In the genomic region with DNA sequence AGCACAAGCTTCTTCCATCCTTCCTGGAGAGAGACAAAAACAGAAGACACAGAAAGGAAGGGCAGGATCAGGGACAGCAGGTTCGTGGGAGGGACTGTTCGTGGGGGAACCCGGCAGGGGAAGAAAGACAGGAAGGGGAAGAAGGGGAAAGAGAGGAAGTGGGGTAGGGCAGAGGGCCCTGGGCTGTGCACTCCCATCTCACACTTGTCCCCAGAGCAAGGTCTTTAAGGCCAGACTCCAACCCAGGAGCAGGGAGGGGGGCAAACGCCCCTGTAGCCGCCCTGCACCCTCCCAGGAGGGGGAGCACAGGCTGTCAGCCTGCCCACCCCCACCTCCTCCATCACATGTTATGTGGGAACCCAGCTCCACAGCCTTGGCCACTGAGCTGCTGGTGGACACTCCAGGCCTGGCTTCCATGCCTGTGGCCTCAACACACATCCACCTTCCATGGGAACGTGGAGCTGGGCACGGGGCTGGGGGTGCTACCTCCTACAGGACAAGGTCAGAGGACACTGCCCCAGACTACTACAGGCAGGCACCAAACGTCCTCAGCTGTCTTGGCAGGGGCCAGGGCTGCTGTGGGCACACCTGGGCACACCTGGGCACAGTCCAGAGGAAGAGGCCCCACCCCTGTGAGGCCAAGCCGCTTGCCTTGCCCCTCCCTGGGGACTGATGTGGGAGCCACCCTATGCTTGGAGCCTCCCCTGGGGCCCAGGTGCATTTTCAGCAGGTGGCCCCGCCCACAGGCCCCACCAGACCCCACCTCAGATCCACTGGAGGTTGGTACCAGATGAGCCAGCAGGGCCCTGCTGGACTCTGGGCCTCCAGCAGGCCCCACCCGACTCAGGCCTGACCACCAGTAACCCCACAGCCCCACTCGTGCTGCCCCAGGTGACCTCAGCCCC, we compare ENCODE assay signal across 10 cellular contexts. TPM values are rescaled to one million over a fixed set of nuclear protein-coding genes. Genes with fewer than 3 reads are reported as not detected.
A peak's percentile ranks its signal among the peaks of the same experiment; 100 is the strongest.
DNase-seq lines count a peak whose midpoint lies in the region; ATAC-seq, FAIRE-seq and TF ChIP-seq lines count a peak whose summit lies in the region.
"Had no signal": no experiment of that assay in that cellular context is flagged by ENCODE, and none has a peak within 500 bp of the region (broad histone marks: within the 10 kb centered on the region; RNA-seq: fewer than 3 reads in every experiment).

No MANE protein-coding gene starts in this region.

- no peak overlapping the region for H2BK5ac ChIP-seq in H1 (ENCODE audit: low read depth, low read length)

- intact Hi-C loops in ovary (cut with DNase I) (no loop called here), A673 (cut with micrococcal nuclease; ENCODE audit: unreplicated experiment) (no loop called here)

- no peak for TF ChIP-seq RAD21 in H1 (IDR thresholded peaks at IDR 0.05 in 1 of 2, conservative IDR thresholded peaks at IDR 0.05 in 1 of 2; ENCODE audit: low read depth in 2 of 2, low read length in 2 of 2)

- no peak for FAIRE-seq in H1 (lab: Jason Lieb, UNC)
- FAIRE-seq: islet of Langerhans had no signal

- no peak overlapping the region for H4K5ac ChIP-seq in H1 (ENCODE audit: insufficient read length, low read depth, low read length)

- H3K4me3 ChIP-seq in RWPE2 (ENCODE audit: severe bottlenecking): no peak overlapping the region
- no peak overlapping the region for H3K4me3 ChIP-seq in H1 (ENCODE audit: extremely low read depth in 1 of 4, insufficient read depth in 2 of 4, low read depth in 3 of 4, low read length in 4 of 4)
- no peak overlapping the region for H3K4me3 ChIP-seq in ovary
- no peak overlapping the region for H3K4me3 ChIP-seq in A673 (ENCODE audit: low read depth, low read length, poor library complexity, severe bottlenecking)

- H3K23ac ChIP-seq in H1 (ENCODE audit: insufficient read length): no peak overlapping the region

- H3K9me3 ChIP-seq in RWPE2 (ENCODE audit: severe bottlenecking) (no peaks in the 10 kb centered on the region), H1 (ENCODE audit: insufficient read depth in 2 of 2, low read depth in 1 of 2, low read length in 1 of 2) (no peaks in the 10 kb centered on the region; a peak in 1 of 4 replicates), ovary (no peaks in the 10 kb centered on the region), A673 (ENCODE audit: low read depth, low read length, poor library complexity, severe bottlenecking) (no peaks in the 10 kb centered on the region)

- peaks cover 9 to 28% of the 10 kb centered on the region in 2 experiments for H4K20me1 ChIP-seq in H1 (replicated peaks in 1 of 2; ENCODE audit: control insufficient read depth in 1 of 2, insufficient read depth in 2 of 2, low read length in 2 of 2)

- TF ChIP-seq POLR2A in H1 (IDR thresholded peaks at IDR 0.05; ENCODE audit: control extremely low read depth in 1 of 2, low read depth in 2 of 2, low read length in 2 of 2): no peak
- TF ChIP-seq POLR2A in ovary (IDR thresholded peaks at IDR 0.05): no peak

- POLR2A ChIA-PET in H1 (lab: Charles Lee; ENCODE audit: partially characterized antibody): interaction anchor here (0.6 to 1.7 kb wide), 5 partner anchors 10 to 27 kb away, joined by 3 to 4 read pairs (median 4); no protein-coding TSS in a partner anchor
- POLR2A ChIA-PET in A673 (lab: Charles Lee; ENCODE audit: low non-redundant PET): no interaction called here

- no peak overlapping the region for H3K27ac ChIP-seq in RWPE2 (ENCODE audit: poor library complexity, severe bottlenecking)
- no peak overlapping the region for H3K27ac ChIP-seq in H1 (ENCODE audit: low read depth, low read length)
- H3K27ac ChIP-seq in ovary: no peak overlapping the region
- no peak overlapping the region for H3K27ac ChIP-seq in A673 (ENCODE audit: low read depth, low read length, poor library complexity, severe bottlenecking)

- H2AK5ac ChIP-seq in H1 (ENCODE audit: low read depth, low read length): no peak overlapping the region

- TF ChIP-seq EP300 in H1 (IDR thresholded peaks at IDR 0.05; ENCODE audit: borderline replicate concordance in 1 of 2, low read depth in 2 of 2, low read length in 2 of 2) (no peak), ovary (IDR thresholded peaks at IDR 0.05) (no peak)

- H3K9ac ChIP-seq in H1 (replicated peaks in 1 of 4; ENCODE audit: extremely low read depth in 1 of 4, low read depth in 3 of 4, low read length in 3 of 4): no peak overlapping the region

- H3K79me2 ChIP-seq in H1 (ENCODE audit: control insufficient read depth in 1 of 2, insufficient read depth in 2 of 2, low read length in 2 of 2): 0 out of 4 replicates have a peak, but pooled peaks cover 0 to 2% of the 10 kb centered on the region in 2 experiments

- peaks cover 2% of the 10 kb centered on the region for H3K36me3 Mint-ChIP-seq in IgD-negative memory B cell

- ATAC-seq in RWPE2 (ENCODE audit: low read depth) (no peak), HG03432 (IDR thresholded peaks at IDR 0.05; ENCODE audit: unreplicated experiment) (no peak)
- ATAC-seq: Panc1 had no signal

- no peak overlapping the region for H2BK15ac ChIP-seq in H1 (ENCODE audit: low read length)

- H3K4me1 ChIP-seq in RWPE2 (ENCODE audit: insufficient read depth, poor library complexity, severe bottlenecking): no peaks in the 10 kb centered on the region
- H3K4me1 ChIP-seq in H1 (replicated peaks in 1 of 4; ENCODE audit: control insufficient read depth in 3 of 4, insufficient read depth in 4 of 4, low read length in 3 of 4): peaks cover 0 to 2% (median 0%) of the 10 kb centered on the region in 4 experiments; a peak in 3 of 7 replicates
- peaks cover 7% of the 10 kb centered on the region for H3K4me1 ChIP-seq in ovary (ENCODE audit: insufficient read depth)
- H3K4me1 ChIP-seq in A673 (ENCODE audit: insufficient read depth, low read length, poor library complexity, severe bottlenecking): peaks cover 2% of the 10 kb centered on the region

- peaks cover 3% of the 10 kb centered on the region for H3K79me1 ChIP-seq in H1 (ENCODE audit: low read depth, low read length)

- H2BK20ac ChIP-seq in H1 (ENCODE audit: low read length): no peak overlapping the region

- no peak overlapping the region for H2BK12ac ChIP-seq in H1 (ENCODE audit: low read depth, low read length)

- CTCF ChIA-PET in H1 (lab: Charles Lee; ENCODE audit: partially characterized antibody) (interaction anchor here (1.0 to 2.1 kb wide), 4 partner anchors 18 to 435 kb away, joined by 3 to 6 read pairs (median 5); no protein-coding TSS in a partner anchor), A673 (lab: Charles Lee) (no interaction called here)

- H2AFZ ChIP-seq in H1 (ENCODE audit: low read length): no peak overlapping the region

- no peak overlapping the region for H4K91ac ChIP-seq in H1 (replicated peaks; ENCODE audit: insufficient read length, low read length)

- peaks cover 10% of the 10 kb centered on the region for H3K23me2 ChIP-seq in H1 (ENCODE audit: low read depth, low read length)

- H3K56ac ChIP-seq in H1 (replicated peaks; ENCODE audit: insufficient read length, low read depth, low read length): no peak overlapping the region

- H3K4me3 Mint-ChIP-seq in IgD-negative memory B cell: peak overlapping the region in 2 of 4 donors; percentile 86 to 87

- DNase-seq in RWPE2 (ENCODE audit: low spot score) (peak; percentile 38), H1 (ENCODE audit: low read depth in 1 of 2, low spot score in 2 of 2) (peak in 1 of 2 experiments; percentile 38), ovary (peak in 4 of 5 donors; percentile 16 to 25 (median 20)), NCI-H748 treated with DMSO at 0.1 percent for 48 hours (lab: John Stamatoyannopoulos, UW) (no peak), A673 (ENCODE audit: low spot score) (no peak)
- DNase-seq in stimulated activated CD4-positive, alpha-beta T cell treated with anti-CD3 and anti-CD28 coated beads, Interleukin-1b, Interleukin-23, amount 100 ng/mL, for 48 hours: no peak

- H3K36me3 ChIP-seq in RWPE2 (ENCODE audit: low read depth) (peaks cover 15% of the 10 kb centered on the region), H1 (ENCODE audit: control insufficient read depth in 2 of 4, insufficient read depth in 4 of 4, low read length in 3 of 4) (peaks cover 7 to 28% (median 13%) of the 10 kb centered on the region in 4 experiments; a peak in 6 of 8 replicates), ovary (no peaks in the 10 kb centered on the region), A673 (ENCODE audit: insufficient read depth, low read length, poor library complexity, severe bottlenecking) (peaks cover 42% of the 10 kb centered on the region)

- BruUV-seq in A673 (replicated peaks; lab: Mats Ljungman, UMichigan): no TSS peak

- peaks cover 4 to 10% (median 8%) of the 10 kb centered on the region in 3 donors for H3K4me1 Mint-ChIP-seq in IgD-negative memory B cell

- WGBS in H1 (ENCODE audit: extremely low coverage in 1 of 2, insufficient coverage in 1 of 2, insufficient read length in 1 of 2, insufficient replicate concordance in 2 of 2, low coverage in 1 of 2, low lambda C conversion rate in 2 of 2, missing lambda C conversion rate in 1 of 2), 2 experiments: 86% methylated on average over 9 of the region's 12 CpGs; no CpG with 5 or more reads in 1 of the 2 experiments
- WGBS in ovary, 3 donors: 66 to 70% (median 67%) methylated on average over 10 to 12 of the region's 12 CpGs

- no peaks in the 10 kb centered on the region for H3K9me3 Mint-ChIP-seq in IgD-negative memory B cell

- H3K18ac ChIP-seq in H1 (ENCODE audit: extremely low read depth, low read length): no peak overlapping the region

- H3K14ac ChIP-seq in H1 (ENCODE audit: insufficient read length): no peak overlapping the region

- H3K4ac ChIP-seq in H1 (replicated peaks; ENCODE audit: insufficient read length, low read depth, low read length): no peak overlapping the region

- no peak overlapping the region for H2BK120ac ChIP-seq in H1 (replicated peaks; ENCODE audit: low read depth, low read length)

- H4K8ac ChIP-seq in H1 (ENCODE audit: extremely low read depth, insufficient read depth, low read length): peak overlapping the region; percentile 79; the same call in 1 of the 2 replicates

- peak overlapping the region in 2 of 3 donors; percentile 53 to 84 for H3K27ac Mint-ChIP-seq in IgD-negative memory B cell

- H3K27me3 Mint-ChIP-seq in IgD-negative memory B cell: no peaks in the 10 kb centered on the region

- no peaks in the 10 kb centered on the region for H3K27me3 ChIP-seq in RWPE2 (ENCODE audit: insufficient read depth, poor library complexity, severe bottlenecking)
- no peaks in the 10 kb centered on the region; a peak in 1 of 7 replicates for H3K27me3 ChIP-seq in H1 (replicated peaks in 1 of 4; ENCODE audit: control insufficient read depth in 3 of 4, extremely low read depth in 1 of 4, insufficient read depth in 3 of 4, low read length in 3 of 4)
- H3K27me3 ChIP-seq in ovary: no peaks in the 10 kb centered on the region
- no peaks in the 10 kb centered on the region for H3K27me3 ChIP-seq in A673 (replicated peaks; ENCODE audit: insufficient read depth, low read depth, low read length, poor library complexity)

- TF ChIP-seq CTCF in RWPE2 (IDR thresholded peaks at IDR 0.05; ENCODE audit: poor library complexity, severe bottlenecking) (no peak), H1 (IDR thresholded peaks at IDR 0.05; ENCODE audit: control extremely low read depth in 1 of 3, insufficient read depth in 1 of 3, low read depth in 1 of 3, low read length in 3 of 3) (no peak), ovary (IDR thresholded peaks at IDR 0.05) (no peak), A673 (conservative IDR thresholded peaks at IDR 0.05; ENCODE audit: low read depth, low read length) (no peak)

- no peak overlapping the region for H3K4me2 ChIP-seq in H1 (ENCODE audit: insufficient read depth in 1 of 2, low read depth in 2 of 2, low read length in 2 of 2)

RNA-seq across cellular contexts. Expression of gene SLC19A1, which starts 9.2 kb away (rescaled TPM):
- 15.2 TPM for polyA plus RNA-seq in IgD-negative memory B cell
- 31.6 and 33.5 TPM in 2 replicates for total RNA-seq in H1 (2021; fragmentation: NEBNext Ultra II Directional; extraction: Animal tissue kit (Norgen Biotek cat#: 25700))
- polyA plus RNA-seq in H1 (2011; rRNA removed): 43.8 and 48.3 TPM in 2 replicates
- 22.7 TPM for polyA plus RNA-seq in H1 (2011; cell fraction: cytosol; rRNA removed)
- polyA plus RNA-seq in H1 (2011; cell fraction: nucleus; rRNA removed): 47.4 TPM
- 47.5 to 77.8 TPM (median 65.6 TPM) in 4 replicates for polyA plus RNA-seq in H1 (2012, experiment 1 of 2)
- 70.7 TPM for polyA plus RNA-seq in H1 (2012, experiment 2 of 2)
- 40.9 TPM for polyA plus RNA-seq in H1 (2013, experiment 1 of 2)
- polyA plus RNA-seq in H1 (2013, experiment 2 of 2): 42.0 TPM
- 12.0 and 29.3 TPM in 2 replicates for polyA minus RNA-seq in H1 (2011; rRNA and poly(A)+ RNA removed)
- 17.7 TPM for polyA minus RNA-seq in H1 (2011; cell fraction: cytosol; rRNA and poly(A)+ RNA removed)
- polyA minus RNA-seq in H1 (2011; cell fraction: nucleus; rRNA and poly(A)+ RNA removed): 18.7 TPM
- total RNA-seq in ovary: 10 to 100 TPM in 4 of 7 donors, 1 to 10 TPM in 3; 2.4 to 18.2 (median 10.1) TPM
- polyA plus RNA-seq in ovary: 1 to 10 TPM in 1 of 2 donors, under 1 TPM in 1; 0.88 to 6.9 TPM
- 59.6 and 72.1 TPM in 2 replicates for total RNA-seq in A673 (2021)

Comparison
In these comparisons a context has a peak if more than half of its experiments do, and no peak if none do; other contexts are left out.
1. DNase-seq: peak in RWPE2 (single experiment) and ovary (4 of 5); none in stimulated activated CD4-positive, alpha-beta T cell treated with anti-CD3 and anti-CD28 coated beads, Interleukin-1b, Interleukin-23, amount 100 ng/mL, for 48 hours (single experiment), NCI-H748 treated with DMSO at 0.1 percent for 48 hours (single experiment) and A673 (single experiment).